33 cellular contexts compared by ENCODE assay signal in genomic region chr14:104040539-104040938, GRCh38. TPM values are rescaled to one million over a fixed set of nuclear protein-coding genes. Genes with fewer than 3 reads are reported as not detected.
"Had no signal": no experiment of that assay in that cellular context is flagged by ENCODE, and none has a peak within 500 bp of the region (broad histone marks: within the 10 kb centered on the region; RNA-seq: fewer than 3 reads in every experiment).

No MANE protein-coding gene starts in this region.

- H3K27me3 ChIP-seq: adrenal gland had no signal

- H3K4me1 ChIP-seq: body of pancreas, breast epithelium had no signal

- H3K36me3 ChIP-seq: adrenal gland, breast epithelium, SJCRH30, WERI-Rb-1 had no signal

- H3K4me1 Mint-ChIP-seq: activated CD4-positive, alpha-beta T cell treated with anti-CD3 and anti-CD28 coated beads, Interleukin-2, amount 10 ng/mL, durations not matched to agents 24 days and 14 days had no signal

- FAIRE-seq: astrocyte had no signal

- ATAC-seq: activated CD8-positive, alpha-beta T cell treated with anti-CD3 and anti-CD28 coated beads for 36 hours; activated naive CD4-positive, alpha-beta T cell treated with anti-CD3 and anti-CD28 coated beads, Interleukin-2, amount 50 U/mL, for 72 hours; body of pancreas; Panc1 had no signal

- DNase-seq: activated CD4-positive, alpha-beta T cell treated with anti-CD3 and anti-CD28 coated beads, Interleukin-2, amount 10 ng/mL, durations not matched to agents 24 days and 14 days; activated CD4-positive, alpha-beta T cell treated with anti-CD3 and anti-CD28 coated beads, Interleukin-2, amount 50 U/mL, for 4 hours; activated CD8-positive, alpha-beta T cell treated with anti-CD3 and anti-CD28 coated beads for 36 hours; activated gamma-delta T cell treated with Interleukin-2 at 50 U/mL for 16 hours; activated naive CD4-positive, alpha-beta T cell treated with anti-CD3 and anti-CD28 coated beads for 36 hours; activated T-cell treated with anti-CD3 and anti-CD28 coated beads, Interleukin-2, amount 50 U/mL, for 1 hour; body of pancreas; Kasumi-1; NCI-H1092 treated with DMSO at 0.1 percent for 48 hours; NCI-H1417; NCI-H146; NCI-H187; NCI-H2029 treated with DMSO at 0.1 percent for 48 hours; NCI-H2107; NCI-H2171 treated with DMSO at 0.1 percent for 48 hours; NCI-H2227 treated with DMSO at 0.1 percent for 48 hours; NCI-H446; NCI-H510A treated with DMSO at 0.1 percent for 48 hours; SHP77; SJCRH30; T1000; WERI-Rb-1 had no signal

- H3K27ac Mint-ChIP-seq: activated CD4-positive, alpha-beta T cell treated with anti-CD3 and anti-CD28 coated beads, Interleukin-2, amount 10 ng/mL, durations not matched to agents 24 days and 14 days; activated CD8-positive, alpha-beta T cell treated with anti-CD3 and anti-CD28 coated beads for 36 hours; activated naive CD4-positive, alpha-beta T cell treated with anti-CD3 and anti-CD28 coated beads for 36 hours; activated naive CD4-positive, alpha-beta T cell treated with anti-CD3 and anti-CD28 coated beads, Interleukin-2, amount 50 U/mL, for 72 hours; activated T-helper 2 cell treated with anti-CD3 and anti-CD28 coated beads, Interferon-gamma antibody, Interleukin-2, Interleukin-4, amounts not matched to agents 10 μg/mL and 5 μg/mL and 100 μg/mL, durations not matched to agents 14 hours and 24 hours and 36 hours had no signal

- H3K9me3 Mint-ChIP-seq: activated CD4-positive, alpha-beta T cell treated with anti-CD3 and anti-CD28 coated beads, Interleukin-2, amount 10 ng/mL, durations not matched to agents 24 days and 14 days; activated CD8-positive, alpha-beta T cell treated with anti-CD3 and anti-CD28 coated beads for 36 hours; activated naive CD4-positive, alpha-beta T cell treated with anti-CD3 and anti-CD28 coated beads for 36 hours; activated naive CD4-positive, alpha-beta T cell treated with anti-CD3 and anti-CD28 coated beads, Interleukin-2, amount 50 U/mL, for 72 hours; activated T-helper 2 cell treated with anti-CD3 and anti-CD28 coated beads, Interferon-gamma antibody, Interleukin-2, Interleukin-4, amounts not matched to agents 10 μg/mL and 5 μg/mL and 100 μg/mL, durations not matched to agents 14 hours and 24 hours and 36 hours had no signal

- H3K36me3 Mint-ChIP-seq: activated naive CD4-positive, alpha-beta T cell treated with anti-CD3 and anti-CD28 coated beads, Interleukin-2, amount 50 U/mL, for 72 hours had no signal

- H3K4me3 Mint-ChIP-seq: activated CD4-positive, alpha-beta T cell treated with anti-CD3 and anti-CD28 coated beads, Interleukin-2, amount 10 ng/mL, durations not matched to agents 24 days and 14 days; activated CD8-positive, alpha-beta T cell treated with anti-CD3 and anti-CD28 coated beads for 36 hours; activated naive CD4-positive, alpha-beta T cell treated with anti-CD3 and anti-CD28 coated beads for 36 hours had no signal

- H3K4me3 ChIP-seq: adrenal gland, body of pancreas, breast epithelium, SJCRH30, SK-N-MC had no signal

- H3K27ac ChIP-seq: adrenal gland, body of pancreas, breast epithelium, SJCRH30, SK-N-MC, WERI-Rb-1 had no signal

RNA-seq across cellular contexts. Expression of gene ASPG, which starts 45.0 kb away (rescaled TPM):
- total RNA-seq: activated CD4-positive, alpha-beta T cell treated with anti-CD3 and anti-CD28 coated beads, Interleukin-2, amount 10 ng/mL, durations not matched to agents 24 days and 14 days; activated CD8-positive, alpha-beta memory T cell treated with anti-CD3 and anti-CD28 coated beads for 36 hours; activated CD8-positive, alpha-beta T cell treated with anti-CD3 and anti-CD28 coated beads for 36 hours; activated naive CD4-positive, alpha-beta T cell treated with anti-CD3 and anti-CD28 coated beads for 36 hours; activated naive CD4-positive, alpha-beta T cell treated with anti-CD3 and anti-CD28 coated beads, Interleukin-2, amount 50 U/mL, for 72 hours; activated T-helper 2 cell treated with anti-CD3 and anti-CD28 coated beads, Interferon-gamma antibody, Interleukin-2, Interleukin-4, amounts not matched to agents 10 μg/mL and 5 μg/mL and 100 μg/mL, durations not matched to agents 14 hours and 24 hours and 36 hours; astrocyte; RPMI7951; T-helper 1 cell treated with Interleukin-12 subunit alpha and Interleukin-12 subunit beta and Interleukin-4 antibody, amounts not matched to agents 30 ng/mL and 1 ng/mL, for 36 hours; T-helper 2 cell treated with Interferon-gamma antibody and Interleukin-4, amounts not matched to agents 100 ng/mL and 5 ng/mL, for 36 hours had no signal
